In genomic region chrX:45622042-45622423, GRCh38 we compare ENCODE assay signal across 12 cellular contexts.
DNase-seq lines count a peak whose midpoint lies in the region; ATAC-seq and TF ChIP-seq lines count a peak whose summit lies in the region.
"Had no signal": no experiment of that assay in that cellular context is flagged by ENCODE, and none has a peak within 500 bp of the region (broad histone marks: within the 10 kb centered on the region; RNA-seq: fewer than 3 reads in every experiment).

No MANE protein-coding gene starts in this region.

- H2AFZ ChIP-seq in SK-N-SH (ENCODE audit: low read depth), result no peak overlapping the region
- H2AFZ ChIP-seq: PC-9 had no signal

- no peak for ATAC-seq in SK-N-SH treated with all-trans-retinoic acid at 6 μM for 48 hours
- ATAC-seq in HG02588 (IDR thresholded peaks at IDR 0.05; ENCODE audit: unreplicated experiment), result peak; percentile 36

- no peak for TF ChIP-seq RAD21 in SK-N-SH (IDR thresholded peaks at IDR 0.05; ENCODE audit: low read length)

- H3K79me2 ChIP-seq in SK-N-SH (ENCODE audit: insufficient read depth), result no peaks in the 10 kb centered on the region

- no peaks in the 10 kb centered on the region for H4K20me1 ChIP-seq in SK-N-SH (ENCODE audit: insufficient read depth)

- no peak for TF ChIP-seq EP300 in SK-N-SH (IDR thresholded peaks at IDR 0.05; ENCODE audit: borderline replicate concordance in 1 of 2, low read depth in 1 of 2, low read length in 1 of 2)

- peak overlapping the region; percentile 69 for H3K9ac ChIP-seq in SK-N-SH
- peak overlapping the region; percentile 72 for H3K9ac ChIP-seq in adipocyte (ENCODE audit: low read length)
- peak overlapping the region; percentile 67 for H3K9ac ChIP-seq in skeletal muscle satellite cell (ENCODE audit: low read depth, low read length)

- H3K4me2 ChIP-seq in SK-N-SH, result peak overlapping the region; percentile 57
- H3K4me2 ChIP-seq in skeletal muscle satellite cell (ENCODE audit: low read length), result no peak overlapping the region
- H3K4me2 ChIP-seq: PC-9 had no signal

- POLR2A ChIA-PET in SK-N-SH (lab: Yijun Ruan, JAX), result no interaction called here

- H3K4me3 ChIP-seq in SK-N-SH (ENCODE audit: low read depth in 2 of 2, low read length in 1 of 2) (no peak overlapping the region), adipocyte (ENCODE audit: low read length) (peak overlapping the region; percentile 29), skeletal muscle satellite cell (ENCODE audit: low read length) (no peak overlapping the region)
- H3K4me3 ChIP-seq: PC-9 had no signal

- DNase-seq in SK-N-SH (no peak), adipocyte (ENCODE audit: low read depth) (no peak), DMS53 treated with DMSO at 0.1 percent for 48 hours (lab: John Stamatoyannopoulos, UW; ENCODE audit: unreplicated experiment) (no peak), NCI-H446 treated with DMSO at 0.1 percent for 48 hours (lab: John Stamatoyannopoulos, UW) (no peak), GF-D8 (lab: John Stamatoyannopoulos, UW) (no peak)
- DNase-seq: NCI-H1105, PC-9 had no signal

- H3K27ac ChIP-seq in SK-N-SH (ENCODE audit: low read depth in 2 of 2, low read length in 1 of 2), result peak overlapping the region; percentile 81 to 98; a peak in 3 of 4 replicates
- H3K27ac ChIP-seq: 22Rv1, PC-9, VCaP had no signal

- H3K4me1 ChIP-seq in SK-N-SH (ENCODE audit: control insufficient read depth in 1 of 2, insufficient read depth in 2 of 2, low read depth in 1 of 2, low read length in 1 of 2), result peaks cover 0 to 14% of the 10 kb centered on the region in 2 experiments; a peak in 3 of 4 replicates
- peaks cover 42% of the 10 kb centered on the region for H3K4me1 ChIP-seq in adipocyte (ENCODE audit: control insufficient read depth, insufficient read depth, low read length)
- peaks cover 38% of the 10 kb centered on the region for H3K4me1 ChIP-seq in skeletal muscle satellite cell (ENCODE audit: control insufficient read depth, insufficient read depth, low read length)

- H3K9me2 ChIP-seq in SK-N-SH, result no peaks in the 10 kb centered on the region

- H3K36me3 ChIP-seq in SK-N-SH (replicated peaks in 1 of 2; ENCODE audit: control insufficient read depth in 1 of 2, insufficient read depth in 2 of 2, low read length in 1 of 2), result peaks cover 0 to 6% of the 10 kb centered on the region in 2 experiments
- H3K36me3 ChIP-seq in adipocyte (ENCODE audit: control insufficient read depth, insufficient read depth, low read length, severe bottlenecking), result no peaks in the 10 kb centered on the region
- no peaks in the 10 kb centered on the region for H3K36me3 ChIP-seq in skeletal muscle satellite cell (ENCODE audit: insufficient read depth, low read length)

- H3F3A ChIP-seq in SK-N-SH (replicated peaks; ENCODE audit: insufficient read depth), result peaks cover 69% of the 10 kb centered on the region

- H3K9me3 ChIP-seq in SK-N-SH (no peaks in the 10 kb centered on the region), adipocyte (ENCODE audit: control insufficient read depth, low read length) (peaks cover 10% of the 10 kb centered on the region), skeletal muscle satellite cell (replicated peaks; ENCODE audit: low read length) (peaks cover 3% of the 10 kb centered on the region)

- TF ChIP-seq CTCF in SK-N-SH (IDR thresholded peaks at IDR 0.05), result no peak

- 17% methylated on average over 3 of the region's 3 CpGs for WGBS in SK-N-SH (ENCODE audit: low lambda C conversion rate)

- H3K27me3 ChIP-seq in SK-N-SH (ENCODE audit: insufficient read depth) (no peaks in the 10 kb centered on the region), adipocyte (replicated peaks; ENCODE audit: control insufficient read depth, insufficient read depth, low read length) (no peaks in the 10 kb centered on the region), skeletal muscle satellite cell (ENCODE audit: control insufficient read depth, insufficient read depth, low read length) (no peaks in the 10 kb centered on the region)

- CTCF ChIA-PET in SK-N-SH (lab: Yijun Ruan, JAX), result no interaction called here

TF ChIP-seq in SK-N-SH, 30 proteins besides CTCF, POLR2A, EP300 and RAD21:
- TF ChIP-seq MAX (IDR thresholded peaks at IDR 0.05; ENCODE audit: low read depth) (no peak), POLR2AphosphoS5 (IDR thresholded peaks at IDR 0.05; ENCODE audit: low read depth, low read length) (0 out of 2 replicates have a peak, but pooled peaks have one; percentile 2)
TF ChIP-seq in SK-N-SH: peak in this region for 1.

TF ChIP-seq in SK-N-SH treated with all-trans-retinoic acid at 6 μM for 48 hours, 23 proteins besides CTCF, POLR2A, EP300 and RAD21:
- TF ChIP-seq TCF4 (CRISPR knock-in tag; IDR thresholded peaks at IDR 0.05; ENCODE audit: borderline replicate concordance) (no peak), OSR1 (CRISPR knock-in tag; IDR thresholded peaks at IDR 0.05) (no peak), CSRNP3 (CRISPR knock-in tag; IDR thresholded peaks at IDR 0.05) (no peak), ZFP30 (CRISPR knock-in tag; IDR thresholded peaks at IDR 0.05) (no peak)
- TF ChIP-seq, protein P1, sequence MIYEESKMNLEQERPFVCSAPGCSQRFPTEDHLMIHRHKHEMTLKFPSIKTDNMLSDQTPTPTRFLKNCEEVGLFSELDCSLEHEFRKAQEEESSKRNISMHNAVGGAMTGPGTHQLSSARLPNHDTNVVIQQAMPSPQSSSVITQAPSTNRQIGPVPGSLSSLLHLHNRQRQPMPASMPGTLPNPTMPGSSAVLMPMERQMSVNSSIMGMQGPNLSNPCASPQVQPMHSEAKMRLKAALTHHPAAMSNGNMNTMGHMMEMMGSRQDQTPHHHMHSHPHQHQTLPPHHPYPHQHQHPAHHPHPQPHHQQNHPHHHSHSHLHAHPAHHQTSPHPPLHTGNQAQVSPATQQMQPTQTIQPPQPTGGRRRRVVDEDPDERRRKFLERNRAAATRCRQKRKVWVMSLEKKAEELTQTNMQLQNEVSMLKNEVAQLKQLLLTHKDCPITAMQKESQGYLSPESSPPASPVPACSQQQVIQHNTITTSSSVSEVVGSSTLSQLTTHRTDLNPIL (CRISPR knock-in tag; IDR thresholded peaks at IDR 0.05; ENCODE audit: low read depth), result no peak
TF ChIP-seq in SK-N-SH treated with all-trans-retinoic acid at 6 μM for 48 hours: peak in this region for 0.
